8 cellular contexts compared by ENCODE assay signal in the genomic region with DNA sequence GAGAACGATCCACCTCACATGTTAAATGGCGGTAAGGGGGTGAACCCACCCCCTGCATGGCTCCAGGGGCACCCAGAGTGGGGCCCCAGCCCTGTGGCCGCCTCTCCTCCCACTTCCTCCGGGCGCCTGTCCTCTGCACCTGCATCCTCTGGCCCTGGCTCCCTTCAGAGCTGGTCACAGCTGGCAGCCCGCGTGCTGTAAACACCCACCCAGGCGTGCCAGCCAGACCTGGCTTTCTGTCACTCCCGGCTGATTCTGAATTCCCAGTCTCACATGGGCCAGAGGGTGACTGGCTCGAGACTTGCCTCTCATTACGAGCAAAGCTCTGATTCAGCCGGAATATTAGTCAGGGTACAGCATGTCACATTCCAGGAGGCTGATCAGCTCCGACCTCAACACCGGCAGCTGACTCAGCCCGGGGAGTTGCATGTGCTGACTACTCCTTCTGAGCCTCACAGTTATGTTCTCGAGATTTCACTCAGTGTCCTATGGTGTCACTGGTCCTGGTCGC.
DNase-seq lines count a peak whose midpoint lies in the region; ATAC-seq and TF ChIP-seq lines count a peak whose summit lies in the region.

No MANE protein-coding gene starts in this region.

- BruUV-seq in OCI-LY7 (replicated peaks; lab: Mats Ljungman, UMichigan), result no TSS peak

- peaks cover 79% of the 10 kb centered on the region for H3K4me1 ChIP-seq in OCI-LY7 (ENCODE audit: insufficient read depth, low read length, poor library complexity, severe bottlenecking)

- no peaks in the 10 kb centered on the region for H3K9me2 ChIP-seq in OCI-LY7 (ENCODE audit: insufficient read depth, low read length)

- no peak for TF ChIP-seq CTCF in OCI-LY7 (conservative IDR thresholded peaks at IDR 0.05; ENCODE audit: low read length)

- peak overlapping the region; percentile 70 for H3K4me2 ChIP-seq in OCI-LY7 (ENCODE audit: low read length)

- H3K9me3 ChIP-seq in OCI-LY7 (ENCODE audit: low read length), result peaks cover 31% of the 10 kb centered on the region

- peaks cover 25% of the 10 kb centered on the region for H3K36me3 ChIP-seq in OCI-LY7 (ENCODE audit: insufficient read depth, low read length)

- intact Hi-C loops in OCI-LY7 (cut with micrococcal nuclease; ENCODE audit: unreplicated experiment), result loop anchor here (5.0 to 10.0 kb wide), 2 partner anchors 295 to 533 kb away; a partner anchor contains a TSS

- peak overlapping the region; percentile 30 for H3K4me3 ChIP-seq in OCI-LY7 (ENCODE audit: low read depth, low read length, poor library complexity, severe bottlenecking)

- H3K79me2 ChIP-seq in OCI-LY7 (ENCODE audit: insufficient read depth, low read depth, low read length), result no peaks in the 10 kb centered on the region

- peak overlapping the region; percentile 93 for H3K27ac ChIP-seq in OCI-LY7 (ENCODE audit: low read depth, low read length, poor library complexity, severe bottlenecking)

- no peaks in the 10 kb centered on the region for H4K20me1 ChIP-seq in OCI-LY7 (ENCODE audit: insufficient read depth, low read length)

- peak; percentile 16 for DNase-seq in NCI-H345 (lab: John Stamatoyannopoulos, UW)
- no peak for DNase-seq in NCI-H345 treated with DMSO at 0.1 percent for 48 hours (lab: John Stamatoyannopoulos, UW; ENCODE audit: unreplicated experiment)
- peak; percentile 92 for DNase-seq in OCI-LY7 (ENCODE audit: low spot score)
- peak; percentile 49 for DNase-seq in brain pericyte (ENCODE audit: low read depth, low spot score)
- peak; percentile 90 for DNase-seq in left kidney (ENCODE audit: low read depth, low spot score)
- peak; percentile 57 for DNase-seq in stimulated activated CD4-positive, alpha-beta T cell treated with anti-CD3 and anti-CD28 coated beads, Interleukin-4, amount 100 ng/mL, for 1 hour

- peak overlapping the region; percentile 11; the same call in 1 of the 2 replicates for H2AFZ ChIP-seq in OCI-LY7 (ENCODE audit: low read length)

- CTCF ChIA-PET in OCI-LY7 (lab: Charles Lee; ENCODE audit: unreplicated experiment), result interaction anchor here (0.5 to 0.8 kb wide), 2 partner anchors 180 to 835 kb away, joined by 3 read pairs; no protein-coding TSS in a partner anchor

- ATAC-seq in GM21360 (IDR thresholded peaks at IDR 0.05; ENCODE audit: unreplicated experiment) (no peak), GM18520 (IDR thresholded peaks at IDR 0.05; ENCODE audit: unreplicated experiment) (no peak)

- POLR2A ChIA-PET in OCI-LY7 (lab: Charles Lee), result interaction anchor here (0.6 to 1.8 kb wide), 4 partner anchors 10 to 367 kb away, joined by 3 to 9 read pairs (median 4); a partner anchor contains a TSS
